In genomic region chr1:161019767-161020572, GRCh38 we compare ENCODE assay signal across 8 cellular contexts. TPM values are rescaled to one million over a fixed set of nuclear protein-coding genes. Genes with fewer than 3 reads are reported as not detected.
DNase-seq lines count a peak whose midpoint lies in the region; ATAC-seq, FAIRE-seq and TF ChIP-seq lines count a peak whose summit lies in the region.

No MANE protein-coding gene starts in this region.

- no peaks in the 10 kb centered on the region for H3K27me3 ChIP-seq in bronchial epithelial cell (ENCODE audit: control insufficient read depth, insufficient read depth, low read length)
- no peaks in the 10 kb centered on the region for H3K27me3 ChIP-seq in upper lobe of right lung

- FAIRE-seq in bronchial epithelial cell (lab: Jason Lieb, UNC), result peak; percentile 23

- H3K36me3 ChIP-seq in bronchial epithelial cell (ENCODE audit: control insufficient read depth, insufficient read depth, low read length) (no peaks in the 10 kb centered on the region), upper lobe of right lung (no peaks in the 10 kb centered on the region)

- intact Hi-C loops in lower leg skin (cut with DNase I; ENCODE audit: low total_unique reads), result no loop called here
- intact Hi-C loops in upper lobe of right lung (cut with DNase I), result no loop called here

- peak overlapping the region; percentile 84 for H3K27ac ChIP-seq in upper lobe of right lung

- DNase-seq in SHP77 treated with DMSO at 0.1 percent for 48 hours (lab: John Stamatoyannopoulos, UW), result peak; percentile 34
- no peak for DNase-seq in SHP77 (lab: John Stamatoyannopoulos, UW)
- DNase-seq in NCI-H146 treated with DMSO at 0.1 percent for 48 hours (lab: John Stamatoyannopoulos, UW; ENCODE audit: unreplicated experiment), result peak; percentile 40
- DNase-seq in bronchial epithelial cell (ENCODE audit: low read depth), result peak; percentile 97
- peak in 1 of 2 donors; percentile 50 for DNase-seq in lower leg skin (ENCODE audit: low spot score in 2 of 2)
- DNase-seq in upper lobe of right lung, result peak; percentile 23
- DNase-seq in activated CD4-positive, CD25-positive, alpha-beta regulatory T cell treated with anti-CD3 and anti-CD28 coated beads, Interleukin-2, amount 50 U/mL, for 72 hours, result no peak

- TF ChIP-seq CTCF in bronchial epithelial cell (IDR thresholded peaks at IDR 0.05; ENCODE audit: insufficient read depth, low read length, severe bottlenecking) (no peak), lower leg skin (IDR thresholded peaks at IDR 0.05) (no peak), upper lobe of right lung (IDR thresholded peaks at IDR 0.05) (no peak)

- peak overlapping the region; percentile 80 for H3K4me3 ChIP-seq in bronchial epithelial cell (ENCODE audit: low read depth, low read length)
- H3K4me3 ChIP-seq in lower leg skin (ENCODE audit: low read depth, poor library complexity, severe bottlenecking), result peak overlapping the region; percentile 57
- H3K4me3 ChIP-seq in upper lobe of right lung, result peak overlapping the region; percentile 69

- no peak for TF ChIP-seq POLR2A in lower leg skin (IDR thresholded peaks at IDR 0.05)

- ATAC-seq in upper lobe of right lung (no peak), HG03045 (IDR thresholded peaks at IDR 0.05; ENCODE audit: unreplicated experiment) (no peak)

- peaks cover 46% of the 10 kb centered on the region for H3K4me1 ChIP-seq in upper lobe of right lung

- no peaks in the 10 kb centered on the region for H3K9me3 ChIP-seq in upper lobe of right lung

- 8 to 17% methylated on average over 11 of the region's 11 CpGs for WGBS in lower leg skin, 2 donors

RNA-seq across cellular contexts. Expression of gene F11R, which starts 1.0 kb away (rescaled TPM):
- total RNA-seq in bronchial epithelial cell (269 and 280 TPM in 2 replicates), lower leg skin (100 to 1,000 TPM in 2 of 4 donors, 10 to 100 TPM in 2; 68.4 to 125 (median 97.5) TPM), upper lobe of right lung (167 TPM)

RNA-seq across cellular contexts. Expression of gene TSTD1, which starts 18.8 kb away (rescaled TPM):
- total RNA-seq in bronchial epithelial cell, result 55.5 and 87.1 TPM in 2 replicates
- total RNA-seq in lower leg skin, result 100 to 1,000 TPM in 3 of 4 donors, 10 to 100 TPM in 1; 94.9 to 136 (median 107) TPM
- total RNA-seq in upper lobe of right lung, result 50.6 TPM

RNA-seq across cellular contexts. Expression of gene USF1, which starts 25.8 kb away (rescaled TPM):
- total RNA-seq in bronchial epithelial cell (58.4 and 70.2 TPM in 2 replicates), lower leg skin (10 to 100 TPM; 35.3 to 59.4 (median 43.3) TPM), upper lobe of right lung (67.6 TPM)

RNA-seq across cellular contexts. Expression of gene ARHGAP30, which starts 49.7 kb away (rescaled TPM):
- total RNA-seq in bronchial epithelial cell (1.3 and 3.1 TPM in 2 replicates), lower leg skin (10 to 100 TPM in 2 of 4 donors, 1 to 10 TPM in 2; 8.5 to 14.8 (median 9.9) TPM), upper lobe of right lung (38.0 TPM)

Comparison
In these comparisons a context has a peak if more than half of its experiments do, and no peak if none do; other contexts are left out.
1. DNase-seq: peak in SHP77 treated with DMSO at 0.1 percent for 48 hours (single experiment), NCI-H146 treated with DMSO at 0.1 percent for 48 hours (single experiment), bronchial epithelial cell (single experiment) and upper lobe of right lung (single experiment); none in SHP77 (0 of 2) and activated CD4-positive, CD25-positive, alpha-beta regulatory T cell treated with anti-CD3 and anti-CD28 coated beads, Interleukin-2, amount 50 U/mL, for 72 hours (single experiment).
2. Peak in every context shown above with its lines, with median percentiles within 50 percentile points of each other: H3K4me3 ChIP-seq.